In the genomic region with DNA sequence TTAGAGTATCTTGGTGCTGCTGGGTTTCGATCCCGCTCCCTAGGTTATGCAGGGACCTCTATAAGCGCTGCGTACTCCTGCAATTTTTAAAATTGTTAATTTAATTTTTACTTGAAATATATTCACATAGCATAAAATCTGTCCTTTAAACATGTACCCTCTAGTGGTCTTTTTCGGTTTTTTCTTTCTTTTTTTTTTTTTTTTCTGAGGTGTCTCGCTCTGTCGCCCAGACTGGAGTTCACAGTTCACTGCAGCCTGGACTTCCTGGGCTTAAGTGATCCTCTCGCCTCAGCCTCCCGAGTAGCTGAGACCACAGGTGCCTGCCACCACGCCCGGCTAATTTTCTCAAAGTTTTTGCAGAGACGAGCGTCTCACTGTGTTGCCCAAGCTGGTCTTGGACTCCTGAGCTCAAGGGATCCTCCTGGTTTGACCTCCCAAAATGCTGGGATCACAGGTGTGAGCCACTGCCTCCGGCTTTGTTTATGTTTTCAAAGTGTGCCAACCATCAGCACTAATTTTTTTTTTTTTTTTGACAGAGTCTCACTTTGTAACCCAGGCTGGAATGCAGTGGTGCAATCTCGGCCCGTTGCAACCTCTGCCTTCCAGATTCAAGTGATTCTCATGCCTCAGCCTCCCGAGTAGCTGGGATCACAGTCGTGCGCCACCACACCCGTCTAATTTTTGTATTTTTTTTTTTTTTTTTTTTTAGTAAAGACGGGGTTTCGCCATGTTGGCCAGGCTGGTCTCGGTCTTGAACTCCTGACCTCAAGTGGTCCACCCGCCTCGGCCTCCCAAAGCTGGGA, we compare ENCODE assay signal across 8 cellular contexts. TPM values are rescaled to one million over a fixed set of nuclear protein-coding genes. Genes with fewer than 3 reads are reported as not detected.
DNase-seq lines count a peak whose midpoint lies in the region; ATAC-seq, FAIRE-seq and TF ChIP-seq lines count a peak whose summit lies in the region.

No MANE protein-coding gene starts in this region.

- no peaks in the 10 kb centered on the region for H3K27me3 ChIP-seq in CD8-positive, alpha-beta memory T cell (ENCODE audit: insufficient read depth, low read length, poor library complexity, severe bottlenecking)
- H3K27me3 ChIP-seq in OCI-LY3 (ENCODE audit: low read depth, low read length) (no peaks in the 10 kb centered on the region), endothelial cell of umbilical vein (ENCODE audit: control insufficient read depth in 2 of 2, insufficient read depth in 2 of 2, low read length in 2 of 2) (peaks cover 0 to 2% of the 10 kb centered on the region in 2 experiments), neutrophil (no peaks in the 10 kb centered on the region)

- H3K4me3 Mint-ChIP-seq in CD8-positive, alpha-beta memory T cell: peak overlapping the region; percentile 89 to 99 (median 93)

- H2AFZ ChIP-seq in OCI-LY3 (ENCODE audit: low read depth, low read length) (no peak overlapping the region), endothelial cell of umbilical vein (ENCODE audit: low read depth, low read length) (peak overlapping the region; percentile 68)

- peaks cover 4% of the 10 kb centered on the region for H3K36me3 ChIP-seq in CD8-positive, alpha-beta memory T cell (ENCODE audit: insufficient read depth, low read length)
- H3K36me3 ChIP-seq in OCI-LY3 (replicated peaks; ENCODE audit: low read depth, low read length) (peaks cover 33% of the 10 kb centered on the region), endothelial cell of umbilical vein (ENCODE audit: control insufficient read depth in 2 of 2, extremely low read depth in 1 of 2, insufficient read depth in 2 of 2, low read length in 2 of 2) (no peaks in the 10 kb centered on the region), neutrophil (peaks cover 6% of the 10 kb centered on the region)

- H3K9me3 Mint-ChIP-seq in CD8-positive, alpha-beta memory T cell: no peaks in the 10 kb centered on the region

- H3K4me2 ChIP-seq in OCI-LY3 (ENCODE audit: low read length) (peak overlapping the region; percentile 65), endothelial cell of umbilical vein (ENCODE audit: insufficient read depth, low read length) (peak overlapping the region; percentile 79)

- POLR2A ChIA-PET in CD8-positive, alpha-beta memory T cell (lab: Charles Lee): interaction anchor here (0.7 to 3.0 kb wide), 18 partner anchors 12 to 442 kb away, joined by 3 to 84 read pairs (median 6); a partner anchor contains a TSS
- POLR2A ChIA-PET in endothelial cell of umbilical vein (lab: Charles Lee): interaction anchor here (0.7 to 1.4 kb wide), 5 partner anchors 17 to 610 kb away, joined by 3 to 6 read pairs (median 4); a partner anchor contains a TSS

- TF ChIP-seq POLR2A in endothelial cell of umbilical vein (IDR thresholded peaks at IDR 0.05; ENCODE audit: low read depth, low read length): peak; percentile 92

- H3K9ac ChIP-seq in OCI-LY3 (ENCODE audit: low read length) (peak overlapping the region; percentile 46), endothelial cell of umbilical vein (replicated peaks; ENCODE audit: extremely low read depth, insufficient read depth, low read length) (peak overlapping the region; percentile 28)

- H3K79me2 ChIP-seq in OCI-LY3 (ENCODE audit: low read length) (peaks cover 55% of the 10 kb centered on the region), endothelial cell of umbilical vein (ENCODE audit: control insufficient read depth, insufficient read depth, low read length) (peaks cover 42% of the 10 kb centered on the region)

- H3K36me3 Mint-ChIP-seq in CD8-positive, alpha-beta memory T cell: peaks cover 0 to 20% (median 6%) of the 10 kb centered on the region in 3 donors

- peak overlapping the region; percentile 94 to 99 (median 95) for H3K27ac Mint-ChIP-seq in CD8-positive, alpha-beta memory T cell

- TF ChIP-seq CTCF in OCI-LY3 (IDR thresholded peaks at IDR 0.05; ENCODE audit: low read depth, low read length) (no peak), endothelial cell of umbilical vein (IDR thresholded peaks at IDR 0.05; ENCODE audit: extremely low read depth in 1 of 2, insufficient read depth in 1 of 2, low read depth in 1 of 2, low read length in 2 of 2) (peak in 1 of 2 donors; percentile 9), neutrophil (IDR thresholded peaks at IDR 0.05) (peak; percentile 2)

- intact Hi-C loops in endothelial cell of umbilical vein (cut with micrococcal nuclease): no loop called here

- ATAC-seq in GM21737 (IDR thresholded peaks at IDR 0.05; ENCODE audit: unreplicated experiment): peak; percentile 0

- BruUV-seq in endothelial cell of umbilical vein (replicated peaks; lab: Mats Ljungman, UMichigan): TSS peak; percentile 42

- H3K4me1 Mint-ChIP-seq in CD8-positive, alpha-beta memory T cell: peaks cover 26 to 44% (median 43%) of the 10 kb centered on the region in 3 donors

- H3K4me3 ChIP-seq in CD8-positive, alpha-beta memory T cell (ENCODE audit: low read length): peak overlapping the region; percentile 88
- peak overlapping the region; percentile 92 for H3K4me3 ChIP-seq in OCI-LY3 (ENCODE audit: low read length)
- H3K4me3 ChIP-seq in endothelial cell of umbilical vein (replicated peaks in 1 of 3; ENCODE audit: insufficient read depth in 1 of 3, low read depth in 1 of 3, low read length in 3 of 3): peak overlapping the region; percentile 26 to 100 (median 93)
- H3K4me3 ChIP-seq in neutrophil (ENCODE audit: low read depth in 1 of 2, low read length in 1 of 2): peak overlapping the region; percentile 83 to 86

- H3K27ac ChIP-seq in CD8-positive, alpha-beta memory T cell (ENCODE audit: low read depth, low read length): peak overlapping the region; percentile 91
- H3K27ac ChIP-seq in OCI-LY3 (ENCODE audit: low read length) (peak overlapping the region; percentile 96), endothelial cell of umbilical vein (ENCODE audit: insufficient read depth, low read depth, low read length) (no peak overlapping the region), neutrophil (peak overlapping the region; percentile 94)

- dilution Hi-C loops in endothelial cell of umbilical vein (cut with MboI; ENCODE audit: extremely low pct_ligation_motif_present, low sequenced_read_pairs): no loop called here

- H3K27me3 Mint-ChIP-seq in CD8-positive, alpha-beta memory T cell: no peaks in the 10 kb centered on the region

- peak in 1 of 5 donors; percentile 10 for DNase-seq in CD8-positive, alpha-beta memory T cell
- DNase-seq in endothelial cell of umbilical vein (ENCODE audit: low read depth, low spot score) (no peak), globus pallidus (ENCODE audit: low spot score) (no peak), GOT3 (lab: John Stamatoyannopoulos, UW) (no peak), H4 (ENCODE audit: low spot score) (no peak)

- H3K4me1 ChIP-seq in CD8-positive, alpha-beta memory T cell (ENCODE audit: insufficient read depth, low read length): peaks cover 33% of the 10 kb centered on the region
- H3K4me1 ChIP-seq in OCI-LY3 (ENCODE audit: low read length) (peaks cover 66% of the 10 kb centered on the region), endothelial cell of umbilical vein (ENCODE audit: control insufficient read depth, extremely low read depth, insufficient read depth, low read length) (peaks cover 9% of the 10 kb centered on the region), neutrophil (ENCODE audit: control insufficient read depth in 1 of 2, insufficient read depth in 1 of 2, low read depth in 1 of 2, low read length in 1 of 2) (peaks cover 60 to 66% of the 10 kb centered on the region in 2 experiments)

- no peaks in the 10 kb centered on the region for H3K9me3 ChIP-seq in CD8-positive, alpha-beta memory T cell (ENCODE audit: low read length)
- H3K9me3 ChIP-seq in OCI-LY3 (ENCODE audit: insufficient read depth, low read length) (no peaks in the 10 kb centered on the region), endothelial cell of umbilical vein (replicated peaks; ENCODE audit: control insufficient read depth, insufficient read depth, low read length) (no peaks in the 10 kb centered on the region), neutrophil (no peaks in the 10 kb centered on the region)

- CTCF ChIA-PET in CD8-positive, alpha-beta memory T cell (lab: Charles Lee): interaction anchor here (0.7 to 5.0 kb wide), 23 partner anchors 10 to 946 kb away, joined by 3 to 59 read pairs (median 4); a partner anchor contains a TSS
- CTCF ChIA-PET in endothelial cell of umbilical vein (lab: Charles Lee): interaction anchor here (0.9 to 1.9 kb wide), 12 partner anchors 10 to 499 kb away, joined by 3 to 20 read pairs (median 5); a partner anchor contains a TSS

- H4K20me1 ChIP-seq in OCI-LY3 (ENCODE audit: insufficient read depth, low read length) (peaks cover 38% of the 10 kb centered on the region), endothelial cell of umbilical vein (replicated peaks; ENCODE audit: control insufficient read depth, extremely low read depth, insufficient read depth, low read length) (peaks cover 2% of the 10 kb centered on the region)

- peak; percentile 62 for FAIRE-seq in endothelial cell of umbilical vein (lab: Jason Lieb, UNC)

- no peaks in the 10 kb centered on the region for H3K9me1 ChIP-seq in endothelial cell of umbilical vein (replicated peaks; ENCODE audit: control insufficient read depth, extremely low read depth, insufficient read depth, low read length)

RNA-seq across cellular contexts. Expression of a gene that starts 0.6 kb away (rescaled TPM):
- total RNA-seq in CD8-positive, alpha-beta memory T cell: 100 to 1,000 TPM; 177 to 185 TPM
- 161 TPM for polyA plus RNA-seq in CD8-positive, alpha-beta memory T cell
- total RNA-seq in endothelial cell of umbilical vein: 106 and 112 TPM in 2 replicates
- 21.5 and 25.3 TPM in 2 replicates for polyA plus RNA-seq in endothelial cell of umbilical vein
- polyA plus RNA-seq in endothelial cell of umbilical vein (2011; cell fraction: cytosol; rRNA removed): 25.1 and 25.4 TPM in 2 replicates
- polyA plus RNA-seq in endothelial cell of umbilical vein (2011; cell fraction: nucleus; rRNA removed): 14.8 and 18.4 TPM in 2 replicates
- polyA plus RNA-seq in endothelial cell of umbilical vein (2012): 58.9 and 74.1 TPM in 2 replicates
- 48.8 and 54.1 TPM in 2 replicates for polyA minus RNA-seq in endothelial cell of umbilical vein
- polyA minus RNA-seq in endothelial cell of umbilical vein (2011; cell fraction: cytosol; rRNA and poly(A)+ RNA removed): 31.7 TPM
- polyA minus RNA-seq in endothelial cell of umbilical vein (2011; cell fraction: nucleus; rRNA and poly(A)+ RNA removed): 19.5 and 28.8 TPM in 2 replicates
- 147 and 150 TPM in 2 replicates for total RNA-seq in H4 (2014; rRNA removed; shearing (Covaris generic))

RNA-seq across cellular contexts. Expression of a gene that starts 19.2 kb away (rescaled TPM):
- 100 to 1,000 TPM; 379 to 397 TPM for total RNA-seq in CD8-positive, alpha-beta memory T cell
- polyA plus RNA-seq in CD8-positive, alpha-beta memory T cell: 11.0 TPM
- total RNA-seq in endothelial cell of umbilical vein: 74.9 and 83.2 TPM in 2 replicates
- polyA plus RNA-seq in endothelial cell of umbilical vein: 25.4 and 25.6 TPM in 2 replicates
- polyA plus RNA-seq in endothelial cell of umbilical vein (2011; cell fraction: cytosol; rRNA removed): 45.2 and 59.9 TPM in 2 replicates
- 35.9 and 41.3 TPM in 2 replicates for polyA plus RNA-seq in endothelial cell of umbilical vein (2011; cell fraction: nucleus; rRNA removed)
- polyA plus RNA-seq in endothelial cell of umbilical vein (2012): 74.7 and 90.0 TPM in 2 replicates
- 46.0 and 70.0 TPM in 2 replicates for polyA minus RNA-seq in endothelial cell of umbilical vein
- 158 TPM for polyA minus RNA-seq in endothelial cell of umbilical vein (2011; cell fraction: cytosol; rRNA and poly(A)+ RNA removed)
- polyA minus RNA-seq in endothelial cell of umbilical vein (2011; cell fraction: nucleus; rRNA and poly(A)+ RNA removed): 21.7 and 28.2 TPM in 2 replicates
- 257 and 261 TPM in 2 replicates for total RNA-seq in H4 (2014; rRNA removed; shearing (Covaris generic))

RNA-seq across cellular contexts. Expression of a gene that starts 31.6 kb away (rescaled TPM):
- 100 to 1,000 TPM; 131 to 133 TPM for total RNA-seq in CD8-positive, alpha-beta memory T cell
- polyA plus RNA-seq in CD8-positive, alpha-beta memory T cell: 74.1 TPM
- 42.4 and 42.6 TPM in 2 replicates for total RNA-seq in endothelial cell of umbilical vein
- polyA plus RNA-seq in endothelial cell of umbilical vein: 28.7 and 29.1 TPM in 2 replicates
- 32.3 and 37.6 TPM in 2 replicates for polyA plus RNA-seq in endothelial cell of umbilical vein (2011; cell fraction: cytosol; rRNA removed)
- polyA plus RNA-seq in endothelial cell of umbilical vein (2011; cell fraction: nucleus; rRNA removed): 11.4 and 12.5 TPM in 2 replicates
- 55.5 and 79.1 TPM in 2 replicates for polyA plus RNA-seq in endothelial cell of umbilical vein (2012)
- 3.6 and 6.5 TPM in 2 replicates for polyA minus RNA-seq in endothelial cell of umbilical vein
- 26.0 TPM for polyA minus RNA-seq in endothelial cell of umbilical vein (2011; cell fraction: cytosol; rRNA and poly(A)+ RNA removed)
- polyA minus RNA-seq in endothelial cell of umbilical vein (2011; cell fraction: nucleus; rRNA and poly(A)+ RNA removed): 2.5 and 5.1 TPM in 2 replicates
- 144 and 202 TPM in 2 replicates for total RNA-seq in H4 (2014; rRNA removed; shearing (Covaris generic))
